Comparison of ENCODE assay signal across 8 cellular contexts in the genomic region with DNA sequence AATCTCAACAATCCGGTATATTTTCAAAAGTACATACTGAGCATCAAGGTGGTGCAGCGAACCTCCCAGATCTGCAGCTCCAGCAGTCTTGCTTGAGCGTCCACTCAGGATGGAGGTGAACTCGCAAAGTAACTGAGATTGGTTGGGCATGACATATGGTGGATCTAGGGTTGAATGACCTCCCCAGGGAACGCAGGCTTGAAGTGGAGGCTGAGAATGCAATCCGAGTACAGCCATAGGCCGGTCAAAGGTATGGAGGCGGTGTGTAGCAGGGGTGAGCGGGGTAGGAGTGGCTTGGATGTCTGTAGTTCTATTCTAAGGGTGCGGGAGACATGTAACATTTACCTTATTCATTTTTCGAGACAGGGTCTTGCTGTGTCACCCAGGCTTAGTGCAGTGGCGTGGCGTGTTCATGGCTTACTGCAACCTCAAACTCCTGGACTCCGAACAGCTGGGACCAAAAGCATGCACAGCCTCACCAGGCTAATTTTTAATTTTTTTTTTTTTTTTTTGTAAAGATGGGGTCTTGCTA. TPM values are rescaled to one million over a fixed set of nuclear protein-coding genes. Genes with fewer than 3 reads are reported as not detected.
DNase-seq lines count a peak whose midpoint lies in the region; ATAC-seq and TF ChIP-seq lines count a peak whose summit lies in the region.

No MANE protein-coding gene starts in this region.

- H3K9me3 ChIP-seq in HUES64 (ENCODE audit: insufficient read depth, low read depth, low read length) (no peaks in the 10 kb centered on the region), colonic mucosa (no peaks in the 10 kb centered on the region), subcutaneous abdominal adipose tissue (ENCODE audit: control insufficient read depth in 5 of 5, low read length in 5 of 5) (no peaks in the 10 kb centered on the region)

- ATAC-seq in GM19468 (IDR thresholded peaks at IDR 0.05; ENCODE audit: extremely low read depth, unreplicated experiment), result peak; percentile 4
- ATAC-seq in left lobe of liver, result peak; percentile 56
- no peak for ATAC-seq in HG03439 (IDR thresholded peaks at IDR 0.05; ENCODE audit: unreplicated experiment)

- H3K4me1 ChIP-seq in HUES64 (ENCODE audit: insufficient read depth, low read length) (no peaks in the 10 kb centered on the region), colonic mucosa (peaks cover 13% of the 10 kb centered on the region), subcutaneous abdominal adipose tissue (ENCODE audit: control insufficient read depth in 5 of 5, insufficient read depth in 5 of 5, low read length in 5 of 5) (peaks cover 3 to 27% (median 25%) of the 10 kb centered on the region in 5 donors)

- peak; percentile 93 for DNase-seq in DMS 273 treated with DMSO at 0.1 percent for 48 hours (lab: John Stamatoyannopoulos, UW)
- DNase-seq in RWPE1 (ENCODE audit: low spot score), result peak; percentile 62
- peak; percentile 52 for DNase-seq in colonic mucosa
- peak; percentile 57 for DNase-seq in left lobe of liver (ENCODE audit: low spot score)

- H3K36me3 ChIP-seq in HUES64 (ENCODE audit: insufficient read depth, low read length), result peaks cover 65% of the 10 kb centered on the region
- H3K36me3 ChIP-seq in colonic mucosa, result no peaks in the 10 kb centered on the region
- peaks cover 9 to 43% (median 32%) of the 10 kb centered on the region in 5 donors for H3K36me3 ChIP-seq in subcutaneous abdominal adipose tissue (ENCODE audit: control insufficient read depth in 5 of 5, insufficient read depth in 5 of 5, low read length in 5 of 5)

- TF ChIP-seq CTCF in RWPE1 (conservative IDR thresholded peaks at IDR 0.05; ENCODE audit: low read depth) (no peak), colonic mucosa (IDR thresholded peaks at IDR 0.05) (no peak)

- intact Hi-C loops in colonic mucosa (cut with DNase I), result no loop called here

- H3K4me3 ChIP-seq in HUES64 (ENCODE audit: low read length) (peak overlapping the region; percentile 72), colonic mucosa (peak overlapping the region; percentile 94), subcutaneous abdominal adipose tissue (ENCODE audit: low read depth in 1 of 5, low read length in 5 of 5) (peak overlapping the region; percentile 71 to 89 (median 84))

- peak overlapping the region; percentile 83 for H3K9ac ChIP-seq in HUES64 (ENCODE audit: low read depth, low read length)
- peak overlapping the region; percentile 67 to 70 for H3K9ac ChIP-seq in colonic mucosa (ENCODE audit: low read depth in 2 of 2, low read length in 2 of 2)
- peak overlapping the region; percentile 64 to 94 (median 88) for H3K9ac ChIP-seq in subcutaneous abdominal adipose tissue (ENCODE audit: low read length in 5 of 5)

- H3K27me3 ChIP-seq in HUES64 (ENCODE audit: insufficient read depth, low read length), result peaks cover 6% of the 10 kb centered on the region
- H3K27me3 ChIP-seq in colonic mucosa, result no peaks in the 10 kb centered on the region
- H3K27me3 ChIP-seq in subcutaneous abdominal adipose tissue (ENCODE audit: control insufficient read depth in 5 of 5, insufficient read depth in 4 of 5, low read length in 5 of 5), result no peaks in the 10 kb centered on the region

- H3K27ac ChIP-seq in HUES64 (ENCODE audit: low read depth, low read length), result peak overlapping the region; percentile 77
- H3K27ac ChIP-seq in RWPE1, result peak overlapping the region; percentile 95
- H3K27ac ChIP-seq in colonic mucosa, result peak overlapping the region; percentile 87
- H3K27ac ChIP-seq in subcutaneous abdominal adipose tissue (ENCODE audit: low read depth, low read length), result peak overlapping the region; percentile 80

- 36% methylated on average over 14 of the region's 14 CpGs for WGBS in HUES64

- POLR2A ChIA-PET in RWPE1 (lab: Yijun Ruan, JAX; ENCODE audit: low non-redundant PET), result interaction anchor here (0.6 kb wide), 1 partner anchor 9 kb away, joined by 4 read pairs; no protein-coding TSS in a partner anchor

- CTCF ChIA-PET in RWPE1 (lab: Yijun Ruan, JAX), result no interaction called here

RNA-seq across cellular contexts. Expression of a gene that starts 0.6 kb away (rescaled TPM):
- polyA plus RNA-seq in HUES64 (2013, experiment 1 of 2), result 24.0 TPM
- polyA plus RNA-seq in HUES64 (2013, experiment 2 of 2), result 30.1 TPM
- total RNA-seq in colonic mucosa, result 10 to 100 TPM; 21.6 to 21.8 TPM
- 12.0 TPM for total RNA-seq in left lobe of liver

RNA-seq across cellular contexts. Expression of a gene that starts 15.8 kb away (rescaled TPM):
- 21.1 TPM for polyA plus RNA-seq in HUES64 (2013, experiment 1 of 2)
- 24.9 TPM for polyA plus RNA-seq in HUES64 (2013, experiment 2 of 2)
- total RNA-seq in colonic mucosa, result 10 to 100 TPM; 16.1 to 24.7 TPM
- total RNA-seq in left lobe of liver, result 27.8 TPM

RNA-seq across cellular contexts. Expression of a gene that starts 16.6 kb away (rescaled TPM):
- 36.7 TPM for polyA plus RNA-seq in HUES64 (2013, experiment 1 of 2)
- polyA plus RNA-seq in HUES64 (2013, experiment 2 of 2), result 35.9 TPM
- 10 to 100 TPM; 22.3 to 41.5 TPM for total RNA-seq in colonic mucosa
- total RNA-seq in left lobe of liver, result 20.2 TPM

RNA-seq across cellular contexts. Expression of a gene that starts 30.9 kb away (rescaled TPM):
- 75.8 TPM for polyA plus RNA-seq in HUES64 (2013, experiment 1 of 2)
- 60.2 TPM for polyA plus RNA-seq in HUES64 (2013, experiment 2 of 2)
- total RNA-seq in colonic mucosa (10 to 100 TPM; 45.7 to 73.6 TPM), left lobe of liver (28.4 TPM)

RNA-seq across cellular contexts. Expression of a gene that starts 31.6 kb away (rescaled TPM):
- 30.0 TPM for polyA plus RNA-seq in HUES64 (2013, experiment 1 of 2)
- 28.1 TPM for polyA plus RNA-seq in HUES64 (2013, experiment 2 of 2)
- total RNA-seq in colonic mucosa, result 10 to 100 TPM in 1 of 2 donors, 1 to 10 TPM in 1; 5.1 to 35.9 TPM
- total RNA-seq in left lobe of liver, result 0.65 TPM
